Comparison of ENCODE assay signal across 1 cellular context in the genomic region with DNA sequence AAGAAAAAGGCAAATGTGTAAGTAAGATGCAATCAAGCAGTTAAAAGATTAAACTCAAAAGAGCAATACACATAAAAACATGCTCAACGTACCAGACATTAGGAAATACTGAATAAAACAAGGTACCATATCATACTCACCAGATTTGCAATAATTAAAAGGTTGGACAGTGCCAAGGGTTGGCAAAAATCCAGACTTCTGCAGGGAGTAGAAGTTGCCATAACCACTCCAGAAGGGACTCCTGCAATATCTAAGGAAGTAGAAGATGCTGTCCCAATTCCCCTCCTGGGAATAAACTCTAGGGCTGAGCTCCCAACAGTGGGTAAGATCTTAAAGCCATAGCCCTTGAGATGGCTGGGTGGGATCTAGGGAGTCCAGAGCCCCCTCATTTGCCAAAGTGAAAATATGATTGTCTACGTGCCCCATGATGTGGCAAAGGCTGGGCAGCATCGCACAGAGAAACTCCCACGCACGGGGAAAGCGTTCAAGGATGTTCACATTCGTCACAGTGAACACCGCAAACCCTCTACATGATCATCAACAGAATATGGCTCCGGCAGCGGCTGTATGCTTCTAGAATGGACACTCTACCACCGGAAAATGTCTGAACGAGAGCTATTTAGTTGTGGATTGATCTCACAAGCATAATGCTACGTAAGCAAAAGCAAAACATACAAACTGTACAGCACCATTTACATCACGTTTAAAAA.
TF ChIP-seq lines count a peak whose summit lies in the region.

No MANE protein-coding gene starts in this region.

TF ChIP-seq in GM12891, 5 proteins besides CTCF, POLR2A, EP300 and RAD21 (continued from another document):
- TF ChIP-seq TAF1 (IDR thresholded peaks at IDR 0.05; ENCODE audit: low read depth, low read length) (no peak), PAX5 (IDR thresholded peaks at IDR 0.05; ENCODE audit: insufficient read depth, low read length, severe bottlenecking) (no peak)
TF ChIP-seq in GM12891: peak in this region for 0.
